Comparison of ENCODE assay signal across 1 cellular context in genomic region chr5:142206801-142207200, GRCh38.
TF ChIP-seq lines count a peak whose summit lies in the region.

No MANE protein-coding gene starts in this region.

TF ChIP-seq in WTC11, 78 proteins besides CTCF, POLR2A, EP300 and RAD21 (continued from another document):
- TF ChIP-seq, protein P1, sequence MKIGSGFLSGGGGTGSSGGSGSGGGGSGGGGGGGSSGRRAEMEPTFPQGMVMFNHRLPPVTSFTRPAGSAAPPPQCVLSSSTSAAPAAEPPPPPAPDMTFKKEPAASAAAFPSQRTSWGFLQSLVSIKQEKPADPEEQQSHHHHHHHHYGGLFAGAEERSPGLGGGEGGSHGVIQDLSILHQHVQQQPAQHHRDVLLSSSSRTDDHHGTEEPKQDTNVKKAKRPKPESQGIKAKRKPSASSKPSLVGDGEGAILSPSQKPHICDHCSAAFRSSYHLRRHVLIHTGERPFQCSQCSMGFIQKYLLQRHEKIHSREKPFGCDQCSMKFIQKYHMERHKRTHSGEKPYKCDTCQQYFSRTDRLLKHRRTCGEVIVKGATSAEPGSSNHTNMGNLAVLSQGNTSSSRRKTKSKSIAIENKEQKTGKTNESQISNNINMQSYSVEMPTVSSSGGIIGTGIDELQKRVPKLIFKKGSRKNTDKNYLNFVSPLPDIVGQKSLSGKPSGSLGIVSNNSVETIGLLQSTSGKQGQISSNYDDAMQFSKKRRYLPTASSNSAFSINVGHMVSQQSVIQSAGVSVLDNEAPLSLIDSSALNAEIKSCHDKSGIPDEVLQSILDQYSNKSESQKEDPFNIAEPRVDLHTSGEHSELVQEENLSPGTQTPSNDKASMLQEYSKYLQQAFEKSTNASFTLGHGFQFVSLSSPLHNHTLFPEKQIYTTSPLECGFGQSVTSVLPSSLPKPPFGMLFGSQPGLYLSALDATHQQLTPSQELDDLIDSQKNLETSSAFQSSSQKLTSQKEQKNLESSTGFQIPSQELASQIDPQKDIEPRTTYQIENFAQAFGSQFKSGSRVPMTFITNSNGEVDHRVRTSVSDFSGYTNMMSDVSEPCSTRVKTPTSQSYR (CRISPR knock-in tag; IDR thresholded peaks at IDR 0.05): no peak
- no peak for TF ChIP-seq TEAD1 (CRISPR knock-in tag; IDR thresholded peaks at IDR 0.05)
- TF ChIP-seq ZNF121 (CRISPR knock-in tag; IDR thresholded peaks at IDR 0.05): no peak
- no peak for TF ChIP-seq MLX (CRISPR knock-in tag; IDR thresholded peaks at IDR 0.05)
- TF ChIP-seq, protein P2, sequence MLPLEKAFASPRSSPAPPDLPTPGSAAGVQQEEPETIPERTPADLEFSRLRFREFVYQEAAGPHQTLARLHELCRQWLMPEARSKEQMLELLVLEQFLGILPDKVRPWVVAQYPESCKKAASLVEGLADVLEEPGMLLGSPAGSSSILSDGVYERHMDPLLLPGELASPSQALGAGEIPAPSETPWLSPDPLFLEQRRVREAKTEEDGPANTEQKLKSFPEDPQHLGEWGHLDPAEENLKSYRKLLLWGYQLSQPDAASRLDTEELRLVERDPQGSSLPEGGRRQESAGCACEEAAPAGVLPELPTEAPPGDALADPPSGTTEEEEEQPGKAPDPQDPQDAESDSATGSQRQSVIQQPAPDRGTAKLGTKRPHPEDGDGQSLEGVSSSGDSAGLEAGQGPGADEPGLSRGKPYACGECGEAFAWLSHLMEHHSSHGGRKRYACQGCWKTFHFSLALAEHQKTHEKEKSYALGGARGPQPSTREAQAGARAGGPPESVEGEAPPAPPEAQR (CRISPR knock-in tag; IDR thresholded peaks at IDR 0.05): no peak
- TF ChIP-seq SOX15 (CRISPR knock-in tag; IDR thresholded peaks at IDR 0.05): no peak
- TF ChIP-seq HMGA2 (CRISPR knock-in tag; IDR thresholded peaks at IDR 0.05): no peak
- TF ChIP-seq USF2 (CRISPR knock-in tag; IDR thresholded peaks at IDR 0.05): no peak
- no peak for TF ChIP-seq FOXJ3 (CRISPR knock-in tag; IDR thresholded peaks at IDR 0.05; ENCODE audit: borderline replicate concordance)
- TF ChIP-seq E2F4 (CRISPR knock-in tag; IDR thresholded peaks at IDR 0.05; ENCODE audit: borderline replicate concordance, low read depth): no peak
- TF ChIP-seq OVOL2 (CRISPR knock-in tag; IDR thresholded peaks at IDR 0.05; ENCODE audit: borderline replicate concordance): no peak
- no peak for TF ChIP-seq RELA (CRISPR knock-in tag; IDR thresholded peaks at IDR 0.05; ENCODE audit: borderline replicate concordance)
- TF ChIP-seq, protein P3, sequence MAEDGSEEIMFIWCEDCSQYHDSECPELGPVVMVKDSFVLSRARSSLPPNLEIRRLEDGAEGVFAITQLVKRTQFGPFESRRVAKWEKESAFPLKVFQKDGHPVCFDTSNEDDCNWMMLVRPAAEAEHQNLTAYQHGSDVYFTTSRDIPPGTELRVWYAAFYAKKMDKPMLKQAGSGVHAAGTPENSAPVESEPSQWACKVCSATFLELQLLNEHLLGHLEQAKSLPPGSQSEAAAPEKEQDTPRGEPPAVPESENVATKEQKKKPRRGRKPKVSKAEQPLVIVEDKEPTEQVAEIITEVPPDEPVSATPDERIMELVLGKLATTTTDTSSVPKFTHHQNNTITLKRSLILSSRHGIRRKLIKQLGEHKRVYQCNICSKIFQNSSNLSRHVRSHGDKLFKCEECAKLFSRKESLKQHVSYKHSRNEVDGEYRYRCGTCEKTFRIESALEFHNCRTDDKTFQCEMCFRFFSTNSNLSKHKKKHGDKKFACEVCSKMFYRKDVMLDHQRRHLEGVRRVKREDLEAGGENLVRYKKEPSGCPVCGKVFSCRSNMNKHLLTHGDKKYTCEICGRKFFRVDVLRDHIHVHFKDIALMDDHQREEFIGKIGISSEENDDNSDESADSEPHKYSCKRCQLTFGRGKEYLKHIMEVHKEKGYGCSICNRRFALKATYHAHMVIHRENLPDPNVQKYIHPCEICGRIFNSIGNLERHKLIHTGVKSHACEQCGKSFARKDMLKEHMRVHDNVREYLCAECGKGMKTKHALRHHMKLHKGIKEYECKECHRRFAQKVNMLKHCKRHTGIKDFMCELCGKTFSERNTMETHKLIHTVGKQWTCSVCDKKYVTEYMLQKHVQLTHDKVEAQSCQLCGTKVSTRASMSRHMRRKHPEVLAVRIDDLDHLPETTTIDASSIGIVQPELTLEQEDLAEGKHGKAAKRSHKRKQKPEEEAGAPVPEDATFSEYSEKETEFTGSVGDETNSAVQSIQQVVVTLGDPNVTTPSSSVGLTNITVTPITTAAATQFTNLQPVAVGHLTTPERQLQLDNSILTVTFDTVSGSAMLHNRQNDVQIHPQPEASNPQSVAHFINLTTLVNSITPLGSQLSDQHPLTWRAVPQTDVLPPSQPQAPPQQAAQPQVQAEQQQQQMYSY (CRISPR knock-in tag; IDR thresholded peaks at IDR 0.05): no peak
- TF ChIP-seq ZNF425 (CRISPR knock-in tag; conservative IDR thresholded peaks at IDR 0.05): no peak
- no peak for TF ChIP-seq ARID4B (CRISPR knock-in tag; IDR thresholded peaks at IDR 0.05; ENCODE audit: borderline replicate concordance)
- no peak for TF ChIP-seq TP53 (CRISPR knock-in tag; IDR thresholded peaks at IDR 0.05)
